In genomic region chr22:24427500-24428164, GRCh38 we compare ENCODE assay signal across 10 cellular contexts. TPM values are rescaled to one million over a fixed set of nuclear protein-coding genes. Genes with fewer than 3 reads are reported as not detected.
DNase-seq lines count a peak whose midpoint lies in the region; ATAC-seq and TF ChIP-seq lines count a peak whose summit lies in the region.
"Had no signal": no experiment of that assay in that cellular context is flagged by ENCODE, and none has a peak within 500 bp of the region (broad histone marks: within the 10 kb centered on the region; RNA-seq: fewer than 3 reads in every experiment).

Gene ADORA2A (plus strand): TSS chr22:24427599. CDS start chr22:24433405, 5,806 bp downstream.

- intact Hi-C loops in ovary (cut with DNase I), result loop anchor here in 2 of 4 donors (5.0 to 10.0 kb wide), 3 partner anchors 67 to 103 kb away; partner anchors contain the start of gene UPB1 (in 1 of the 2)

- ATAC-seq in GM19023 (IDR thresholded peaks at IDR 0.05; ENCODE audit: unreplicated experiment) (peak; percentile 53), HG03139 (IDR thresholded peaks at IDR 0.05; ENCODE audit: unreplicated experiment) (peak; percentile 38)
- ATAC-seq: pancreas had no signal

- no peaks in the 10 kb centered on the region for H3K9me3 ChIP-seq in ovary
- H3K9me3 ChIP-seq: pancreas had no signal

- no peaks in the 10 kb centered on the region for H3K36me3 ChIP-seq in ovary
- H3K36me3 ChIP-seq: pancreas, SJSA1 had no signal

- peak; percentile 82 to 87 for DNase-seq in activated CD4-positive, alpha-beta T cell treated with anti-CD3 and anti-CD28 coated beads, Interleukin-2, amount 50 U/mL, for 48 hours
- DNase-seq in germinal center (ENCODE audit: low spot score), result peak; percentile 84
- peak; percentile 59 to 73 for DNase-seq in stimulated activated CD8-positive, alpha-beta memory T cell treated with anti-CD3 and anti-CD28 coated beads, Interleukin-2, amount 100 ng/mL, for 1 hour (ENCODE audit: low read depth in 2 of 2)
- DNase-seq in ovary, result no peak
- DNase-seq in D341Med (ENCODE audit: low spot score), result no peak
- no peak for DNase-seq in NCI-H82 (lab: John Stamatoyannopoulos, UW)

- no peak for TF ChIP-seq CTCF in ovary (IDR thresholded peaks at IDR 0.05)

- 81 to 84% (median 82%) methylated on average over 19 to 22 of the region's 22 CpGs for WGBS in ovary, 3 donors

- no peak for TF ChIP-seq EP300 in ovary (IDR thresholded peaks at IDR 0.05)

- H3K4me3 ChIP-seq in ovary, result no peak within 1 kb of the TSS
- H3K4me3 ChIP-seq: pancreas, SJSA1 had no signal

- no peaks in the 10 kb centered on the region for H3K27me3 ChIP-seq in ovary
- H3K27me3 ChIP-seq: pancreas had no signal

- no peak for TF ChIP-seq POLR2A in ovary (IDR thresholded peaks at IDR 0.05)

- no peak within 1 kb of the TSS for H3K27ac ChIP-seq in ovary
- H3K27ac ChIP-seq: pancreas, SJSA1 had no signal

- H3K4me1 ChIP-seq in ovary (ENCODE audit: insufficient read depth), result peaks cover 3% of the 10 kb centered on the region
- H3K4me1 ChIP-seq: pancreas had no signal

RNA-seq across cellular contexts. Expression of gene ADORA2A, which starts in this region (rescaled TPM):
- 1 to 10 TPM; 1.5 to 5.0 (median 2.9) TPM for total RNA-seq in ovary
- 1 to 10 TPM in 1 of 2 donors, under 1 TPM in 1; 0.57 to 2.2 TPM for polyA plus RNA-seq in ovary

Comparison
In these comparisons a context has a peak if more than half of its experiments do, and no peak if none do; other contexts are left out.
1. DNase-seq: peak in activated CD4-positive, alpha-beta T cell treated with anti-CD3 and anti-CD28 coated beads, Interleukin-2, amount 50 U/mL, for 48 hours (2 of 2), germinal center (single experiment) and stimulated activated CD8-positive, alpha-beta memory T cell treated with anti-CD3 and anti-CD28 coated beads, Interleukin-2, amount 100 ng/mL, for 1 hour (2 of 2); none in ovary (0 of 5), D341Med (single experiment) and NCI-H82 (single experiment).